In genomic region chr12:91327136-91327535, GRCh38 we compare ENCODE assay signal across 12 cellular contexts.
A peak's percentile ranks its signal among the peaks of the same experiment; 100 is the strongest.
DNase-seq lines count a peak whose midpoint lies in the region; ATAC-seq and TF ChIP-seq lines count a peak whose summit lies in the region.
"Had no signal": no experiment of that assay in that cellular context is flagged by ENCODE, and none has a peak within 500 bp of the region (broad histone marks: within the 10 kb centered on the region; RNA-seq: fewer than 3 reads in every experiment).

No MANE protein-coding gene starts in this region.

- TF ChIP-seq CTCF in breast epithelium (IDR thresholded peaks at IDR 0.05) (no peak), mammary epithelial cell (conservative IDR thresholded peaks at IDR 0.05 in 1 of 2, IDR thresholded peaks at IDR 0.05 in 1 of 2; ENCODE audit: extremely low read depth in 1 of 2, insufficient read depth in 1 of 2, low read depth in 1 of 2, low read length in 2 of 2) (no peak), fibroblast of the aortic adventitia (IDR thresholded peaks at IDR 0.05; ENCODE audit: insufficient read depth, low read length) (no peak), osteoblast (IDR thresholded peaks at IDR 0.05; ENCODE audit: extremely low read depth, low read depth, low read length) (no peak), uterus (IDR thresholded peaks at IDR 0.05) (no peak)

- H3K27ac ChIP-seq in breast epithelium, result peak overlapping the region; percentile 24 to 41
- no peak overlapping the region for H3K27ac ChIP-seq in mammary epithelial cell (ENCODE audit: insufficient read depth, low read depth, low read length)
- peak overlapping the region; percentile 67 for H3K27ac ChIP-seq in osteoblast (ENCODE audit: low read depth, low read length)
- H3K27ac ChIP-seq in uterus, result peak overlapping the region; percentile 81 to 87
- H3K27ac ChIP-seq: C4-2B, parathyroid adenoma had no signal

- H3K4me3 ChIP-seq in breast epithelium, result peak overlapping the region in 2 of 3 donors; percentile 2 to 27
- H3K4me3 ChIP-seq in mammary epithelial cell (replicated peaks in 1 of 3; ENCODE audit: insufficient read depth in 1 of 3, low read depth in 2 of 3, low read length in 3 of 3), result no peak overlapping the region
- no peak overlapping the region for H3K4me3 ChIP-seq in fibroblast of the aortic adventitia (ENCODE audit: low read depth, low read length)
- H3K4me3 ChIP-seq in osteoblast (ENCODE audit: insufficient read depth, low read length), result peak overlapping the region; percentile 46
- H3K4me3 ChIP-seq in uterus, result peak overlapping the region in 1 of 2 donors; percentile 13

- in situ Hi-C loops in mammary epithelial cell (cut with MboI; ENCODE audit: low sequenced_read_pairs in 2 of 2), result loop anchor here (10.0 to 25.0 kb wide), 2 partner anchors 152 to 340 kb away; no protein-coding TSS in a partner anchor

- CTCF ChIA-PET in mammary epithelial cell (lab: Charles Lee; ENCODE audit: low non-redundant PET), result interaction anchor here (0.5 kb wide), 1 partner anchor 22 kb away, joined by 4 read pairs; no protein-coding TSS in a partner anchor

- H4K20me1 ChIP-seq in mammary epithelial cell (ENCODE audit: insufficient read depth, low read length), result no peaks in the 10 kb centered on the region
- H4K20me1 ChIP-seq in osteoblast (ENCODE audit: insufficient read depth, low read length), result no peaks in the 10 kb centered on the region

- TF ChIP-seq POLR2A in breast epithelium (IDR thresholded peaks at IDR 0.05) (no peak), uterus (IDR thresholded peaks at IDR 0.05) (no peak)

- H3K9me3 ChIP-seq in breast epithelium (no peaks in the 10 kb centered on the region), mammary epithelial cell (replicated peaks; ENCODE audit: insufficient read depth, low read length) (no peaks in the 10 kb centered on the region), osteoblast (ENCODE audit: low read depth, low read length) (no peaks in the 10 kb centered on the region), uterus (no peaks in the 10 kb centered on the region)

- WGBS in mammary epithelial cell (ENCODE audit: low coverage, missing lambda C conversion rate), result 74% methylated on average over 4 of the region's 4 CpGs

- H3K4me1 ChIP-seq in breast epithelium (no peaks in the 10 kb centered on the region), mammary epithelial cell (ENCODE audit: insufficient read depth, low read length) (no peaks in the 10 kb centered on the region), osteoblast (ENCODE audit: insufficient read depth, low read length) (peaks cover 24% of the 10 kb centered on the region), uterus (no peaks in the 10 kb centered on the region)
- H3K4me1 ChIP-seq: parathyroid adenoma had no signal

- no peaks in the 10 kb centered on the region for H3K79me2 ChIP-seq in mammary epithelial cell (ENCODE audit: insufficient read depth, low read length)
- H3K79me2 ChIP-seq in osteoblast (ENCODE audit: insufficient read depth, low read length), result no peaks in the 10 kb centered on the region
- H3K79me2 ChIP-seq: parathyroid adenoma had no signal

- ATAC-seq in GM21447 (IDR thresholded peaks at IDR 0.05; ENCODE audit: unreplicated experiment), result no peak

- H2AFZ ChIP-seq in mammary epithelial cell (ENCODE audit: low read depth, low read length), result no peak overlapping the region
- H2AFZ ChIP-seq in osteoblast (ENCODE audit: low read length), result peak overlapping the region; percentile 74
- H2AFZ ChIP-seq: parathyroid adenoma had no signal

- DNase-seq in breast epithelium (ENCODE audit: low spot score in 2 of 2) (no peak), mammary epithelial cell (no peak), fibroblast of the aortic adventitia (ENCODE audit: low read depth) (peak; percentile 44), osteoblast (ENCODE audit: insufficient read length, low spot score, missing footprints) (no peak), uterus (no peak), foreskin melanocyte (no peak)
- DNase-seq in activated naive CD4-positive, alpha-beta T cell treated with Interleukin-2 at 50 U/mL for 16 hours, result no peak
- DNase-seq: 8988T, SHP77 treated with DMSO at 0.1 percent for 48 hours had no signal

- intact Hi-C loops in breast epithelium (cut with DNase I; ENCODE audit: low total_unique reads), result no loop called here
- intact Hi-C loops in mammary epithelial cell (cut with micrococcal nuclease), result loop anchor here (2.0 kb wide), 1 partner anchor 348 kb away; no protein-coding TSS in a partner anchor
- intact Hi-C loops in uterus (cut with DNase I; ENCODE audit: low total_unique reads), result loop anchor here (5.0 kb wide), 1 partner anchor 150 kb away; no protein-coding TSS in a partner anchor

- dilution Hi-C loops in mammary epithelial cell (cut with HindIII; ENCODE audit: low sequenced_read_pairs), result no loop called here

- no TSS peak for BruUV-seq in mammary epithelial cell (replicated peaks; lab: Mats Ljungman, UMichigan)

- no peak overlapping the region for H3K9ac ChIP-seq in mammary epithelial cell (ENCODE audit: insufficient read depth, low read length)
- H3K9ac ChIP-seq: parathyroid adenoma had no signal

- H3K27me3 ChIP-seq in breast epithelium (no peaks in the 10 kb centered on the region), mammary epithelial cell (ENCODE audit: insufficient read depth, low read length) (peaks cover 1% of the 10 kb centered on the region), osteoblast (ENCODE audit: insufficient read depth, low read length) (no peaks in the 10 kb centered on the region), uterus (no peaks in the 10 kb centered on the region)

- no peak overlapping the region for H3K4me2 ChIP-seq in mammary epithelial cell (ENCODE audit: insufficient read depth, low read depth, low read length)
- peak overlapping the region; percentile 68 for H3K4me2 ChIP-seq in osteoblast (ENCODE audit: insufficient read depth, low read length)

- H3K36me3 ChIP-seq in breast epithelium (no peaks in the 10 kb centered on the region), mammary epithelial cell (ENCODE audit: insufficient read depth, low read length) (no peaks in the 10 kb centered on the region), osteoblast (ENCODE audit: insufficient read depth, low read length) (no peaks in the 10 kb centered on the region), uterus (no peaks in the 10 kb centered on the region)

Comparison
In these comparisons a context has a peak if more than half of its experiments do, and no peak if none do; other contexts are left out.
1. H3K4me3 ChIP-seq: peak in breast epithelium (2 of 3) and osteoblast (single experiment); none in mammary epithelial cell (0 of 3) and fibroblast of the aortic adventitia (single experiment).